In the genomic region with DNA sequence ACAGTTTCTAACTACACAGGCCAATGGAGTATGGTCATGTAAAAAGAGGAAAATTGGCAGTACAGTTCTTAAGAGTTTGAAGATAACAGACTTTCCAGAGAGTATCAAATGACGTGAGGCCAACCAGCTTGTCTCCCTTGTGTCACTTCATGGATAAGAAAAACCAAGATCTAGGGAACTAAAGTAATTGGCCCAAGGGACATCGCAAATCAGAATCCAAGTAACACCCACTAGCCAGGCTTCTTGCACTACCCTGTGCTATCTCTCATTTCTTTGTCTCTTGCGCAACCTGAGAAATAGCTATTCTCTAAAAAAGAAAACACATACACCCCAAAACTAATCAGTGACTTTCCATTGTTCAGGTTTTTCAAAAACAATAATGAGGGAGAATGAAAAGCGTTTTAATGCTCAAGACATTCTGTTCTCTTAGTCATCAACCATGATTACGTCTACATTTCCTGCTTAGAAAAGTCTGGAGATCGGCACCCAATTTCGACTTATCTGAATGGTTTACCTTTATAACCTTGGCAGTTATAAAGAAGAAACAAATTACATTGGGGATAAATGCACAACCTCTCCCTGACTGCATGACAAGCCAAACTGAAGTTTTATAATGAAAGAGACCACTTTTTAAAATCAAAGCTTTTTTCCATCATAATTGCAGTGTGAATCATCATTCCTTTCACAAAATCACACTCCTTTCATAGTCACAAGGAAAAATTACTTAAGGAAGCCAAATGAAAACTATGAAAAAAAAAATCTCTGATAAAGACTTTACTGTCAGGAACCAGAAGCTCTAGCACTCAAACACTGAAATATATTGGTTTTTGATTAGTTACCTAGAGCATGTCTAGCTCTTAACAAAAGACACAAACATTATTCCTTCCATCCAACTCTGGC, we compare ENCODE assay signal across 11 cellular contexts. TPM values are rescaled to one million over a fixed set of nuclear protein-coding genes. Genes with fewer than 3 reads are reported as not detected.
DNase-seq lines count a peak whose midpoint lies in the region; ATAC-seq and TF ChIP-seq lines count a peak whose summit lies in the region.
"Had no signal": no experiment of that assay in that cellular context is flagged by ENCODE, and none has a peak within 500 bp of the region (broad histone marks: within the 10 kb centered on the region; RNA-seq: fewer than 3 reads in every experiment).

No MANE protein-coding gene starts in this region.

- H3K9me3 ChIP-seq in thoracic aorta, result no peaks in the 10 kb centered on the region
- no peaks in the 10 kb centered on the region for H3K9me3 ChIP-seq in BE2C

- no peaks in the 10 kb centered on the region for H3K36me3 Mint-ChIP-seq in activated CD4-positive, alpha-beta T cell treated with anti-CD3 and anti-CD28 coated beads, Interleukin-2, amount 10 ng/mL, durations not matched to agents 7 days and 5 days (ENCODE audit: low read depth)

- H3K36me3 ChIP-seq in thoracic aorta (no peaks in the 10 kb centered on the region), BE2C (no peaks in the 10 kb centered on the region)

- peak; percentile 59 for ATAC-seq in thoracic aorta (ENCODE audit: insufficient number of reproducible peaks, low FRiP score, low read depth)
- ATAC-seq in GM19397 (IDR thresholded peaks at IDR 0.05; ENCODE audit: unreplicated experiment), result no peak

- H3K27ac ChIP-seq in thoracic aorta, result peak overlapping the region; percentile 66 to 85

- H3K9me3 Mint-ChIP-seq in activated CD4-positive, alpha-beta T cell treated with anti-CD3 and anti-CD28 coated beads, Interleukin-2, amount 10 ng/mL, durations not matched to agents 7 days and 5 days, result no peaks in the 10 kb centered on the region

- H3K27ac Mint-ChIP-seq in activated CD4-positive, alpha-beta T cell treated with anti-CD3 and anti-CD28 coated beads, Interleukin-2, amount 10 ng/mL, durations not matched to agents 7 days and 5 days, result no peak overlapping the region

- CTCF ChIA-PET in activated CD4-positive, alpha-beta T cell treated with anti-CD3 and anti-CD28 coated beads, Interleukin-2, amount 10 ng/mL, durations not matched to agents 7 days and 5 days (lab: Charles Lee), result no interaction called here

- no peak for TF ChIP-seq RAD21 in Ishikawa (IDR thresholded peaks at IDR 0.05; ENCODE audit: low read depth)

- no peaks in the 10 kb centered on the region for H3K4me1 Mint-ChIP-seq in activated CD4-positive, alpha-beta T cell treated with anti-CD3 and anti-CD28 coated beads, Interleukin-2, amount 10 ng/mL, durations not matched to agents 7 days and 5 days

- POLR2A ChIA-PET in activated CD4-positive, alpha-beta T cell treated with anti-CD3 and anti-CD28 coated beads, Interleukin-2, amount 10 ng/mL, durations not matched to agents 7 days and 5 days (lab: Charles Lee), result no interaction called here

- no peak for TF ChIP-seq EP300 in Ishikawa (IDR thresholded peaks at IDR 0.05; ENCODE audit: borderline replicate concordance)

- H3K27me3 Mint-ChIP-seq in activated CD4-positive, alpha-beta T cell treated with anti-CD3 and anti-CD28 coated beads, Interleukin-2, amount 10 ng/mL, durations not matched to agents 7 days and 5 days, result no peaks in the 10 kb centered on the region

- peak; percentile 92 for DNase-seq in choroid plexus epithelial cell (ENCODE audit: low read depth)
- peak; percentile 94 for DNase-seq in iris pigment epithelial cell (ENCODE audit: low read depth)
- DNase-seq in thoracic aorta (ENCODE audit: low spot score), result no peak
- DNase-seq in NCI-H1436 (lab: John Stamatoyannopoulos, UW), result no peak
- no peak for DNase-seq in activated CD4-positive, alpha-beta T cell treated with anti-CD3 and anti-CD28 coated beads, Interleukin-2, amount 10 ng/mL, durations not matched to agents 7 days and 5 days
- DNase-seq in BE2C, result no peak
- DNase-seq: COR-L47; NCI-H526; stimulated activated CD4-positive, alpha-beta T cell treated with anti-CD3 and anti-CD28 coated beads, Interleukin-4, amount 100 ng/mL, for 24 hours had no signal

- H3K27me3 ChIP-seq in thoracic aorta (replicated peaks; ENCODE audit: insufficient read depth) (no peaks in the 10 kb centered on the region), BE2C (no peaks in the 10 kb centered on the region)

- H3K4me1 ChIP-seq in thoracic aorta (ENCODE audit: control insufficient read depth in 1 of 2, low read depth in 2 of 2), result peaks cover 12% of the 10 kb centered on the region in 2 donors
- H3K4me1 ChIP-seq in BE2C, result peaks cover 5% of the 10 kb centered on the region; the same call in 1 of the 2 replicates

- H3K4me3 Mint-ChIP-seq in activated CD4-positive, alpha-beta T cell treated with anti-CD3 and anti-CD28 coated beads, Interleukin-2, amount 10 ng/mL, durations not matched to agents 7 days and 5 days, result no peak overlapping the region

- H3K4me3 ChIP-seq in choroid plexus epithelial cell (ENCODE audit: low read depth, low read length) (no peak overlapping the region), thoracic aorta (peak overlapping the region; percentile 48), BE2C (ENCODE audit: low read depth, low read length) (no peak overlapping the region)

- no peak for TF ChIP-seq CTCF in choroid plexus epithelial cell (conservative IDR thresholded peaks at IDR 0.05; ENCODE audit: low read depth, low read length)
- no peak for TF ChIP-seq CTCF in thoracic aorta (IDR thresholded peaks at IDR 0.05)
- no peak for TF ChIP-seq CTCF in BE2C (IDR thresholded peaks at IDR 0.05; ENCODE audit: low read depth, low read length)

TF ChIP-seq in Ishikawa, 13 proteins besides CTCF, POLR2A, EP300 and RAD21:
- TF ChIP-seq YY1 (IDR thresholded peaks at IDR 0.05; ENCODE audit: low read depth) (no peak), CEBPB (IDR thresholded peaks at IDR 0.05) (peak; percentile 79)

RNA-seq across cellular contexts. Expression of gene TMTC1, which starts 42.1 kb away (rescaled TPM):
- 100 to 1,000 TPM in 1 of 2 donors, 10 to 100 TPM in 1; 76.3 to 160 TPM for total RNA-seq in thoracic aorta
- not detected for total RNA-seq in activated CD4-positive, alpha-beta T cell treated with anti-CD3 and anti-CD28 coated beads, Interleukin-2, amount 10 ng/mL, durations not matched to agents 7 days and 5 days
- 9.3 TPM for polyA plus RNA-seq in BE2C (2012; ENCODE audit: insufficient read depth, insufficient read length, low read depth)

Comparison
In these comparisons a context has a peak if more than half of its experiments do, and no peak if none do; other contexts are left out.
1. DNase-seq: peak in choroid plexus epithelial cell (single experiment) and iris pigment epithelial cell (single experiment); none in thoracic aorta (single experiment), NCI-H1436 (single experiment), activated CD4-positive, alpha-beta T cell treated with anti-CD3 and anti-CD28 coated beads, Interleukin-2, amount 10 ng/mL, durations not matched to agents 7 days and 5 days (single experiment) and BE2C (single experiment).
2. RNA of gene TMTC1, which starts 42.1 kb away (total RNA-seq): 76.3 to 160 TPM in thoracic aorta; not detected in activated CD4-positive, alpha-beta T cell treated with anti-CD3 and anti-CD28 coated beads, Interleukin-2, amount 10 ng/mL, durations not matched to agents 7 days and 5 days; every median in the first group is over 10 times any median in the second.